ENCODE assay signal across 31 cellular contexts in genomic region chr7:81583882-81584533, GRCh38.
DNase-seq lines count a peak whose midpoint lies in the region; ATAC-seq and TF ChIP-seq lines count a peak whose summit lies in the region.
"Had no signal": no experiment of that assay in that cellular context is flagged by ENCODE, and none has a peak within 500 bp of the region (broad histone marks: within the 10 kb centered on the region; RNA-seq: fewer than 3 reads in every experiment).

No MANE protein-coding gene starts in this region.

- H2AFZ ChIP-seq in mesenchymal stem cell (ENCODE audit: low read depth, low read length) = no peak overlapping the region
- H2AFZ ChIP-seq: parathyroid adenoma had no signal

- H3K4me1 Mint-ChIP-seq in chondrocyte (ENCODE audit: low read depth) = peaks cover 11% of the 10 kb centered on the region
- H3K4me1 Mint-ChIP-seq: activated naive CD8-positive, alpha-beta T cell treated with anti-CD3 and anti-CD28 coated beads, Interleukin-2, amount 10 ng/mL, durations not matched to agents 7 days and 5 days; endodermal cell; immature natural killer cell; mesothelial cell of epicardium had no signal

- no peak overlapping the region for H3K27ac ChIP-seq in mesenchymal stem cell (ENCODE audit: low read length, poor library complexity, severe bottlenecking)
- H3K27ac ChIP-seq: body of pancreas, colonic mucosa, left lung, parathyroid adenoma, Peyer's patch, SJSA1, skin epidermis, suprapubic skin, uterus, VCaP had no signal

- DNase-seq in GM03348 (ENCODE audit: low spot score) (peak; percentile 43), NCI-H226 (peak; percentile 26), chondrocyte (ENCODE audit: low spot score) (no peak), mesenchymal stem cell (peak; percentile 5), NCI-H526 treated with DMSO at 0.1 percent for 48 hours (lab: John Stamatoyannopoulos, UW) (no peak), NK-92 (lab: John Stamatoyannopoulos, UW; ENCODE audit: unreplicated experiment) (no peak)
- DNase-seq in activated CD8-positive, alpha-beta memory T cell treated with anti-CD3 and anti-CD28 coated beads, Interleukin-2, amount 50 U/mL, for 4 hours = no peak
- DNase-seq: activated CD4-positive, alpha-beta T cell treated with anti-CD3 and anti-CD28 coated beads, Interleukin-2, amount 50 U/mL, for 1 hour; activated CD8-positive, alpha-beta memory T cell treated with anti-CD3 and anti-CD28 coated beads, Interleukin-2, amount 50 U/mL, for 48 hours; activated naive CD8-positive, alpha-beta T cell treated with anti-CD3 and anti-CD28 coated beads, Interleukin-2, amount 10 ng/mL, durations not matched to agents 7 days and 5 days; body of pancreas; colonic mucosa; endodermal cell; immature natural killer cell; left lung; NCI-H1092; NCI-H1930; NCI-H82; Peyer's patch; stimulated activated CD4-positive, alpha-beta T cell treated with anti-CD3 and anti-CD28 coated beads, Interleukin-1b, Interleukin-23, amount 100 ng/mL, for 48 hours; T-helper 2 cell; uterus had no signal

- H2BK5ac ChIP-seq in mesenchymal stem cell (ENCODE audit: low read depth, low read length, poor library complexity, severe bottlenecking) = no peak overlapping the region

- no peaks in the 10 kb centered on the region for H3K27me3 ChIP-seq in mesenchymal stem cell (ENCODE audit: control insufficient read depth in 1 of 2, insufficient read depth in 1 of 2, low read length in 2 of 2)
- H3K27me3 ChIP-seq: body of pancreas, colonic mucosa, left lung, Peyer's patch, SJSA1, suprapubic skin, uterus had no signal

- H2BK12ac ChIP-seq in mesenchymal stem cell (ENCODE audit: low read length in 2 of 2) = no peak overlapping the region

- H3K36me3 Mint-ChIP-seq in chondrocyte (ENCODE audit: low read depth) = peaks cover 2% of the 10 kb centered on the region
- H3K36me3 Mint-ChIP-seq: activated naive CD8-positive, alpha-beta T cell treated with anti-CD3 and anti-CD28 coated beads, Interleukin-2, amount 10 ng/mL, durations not matched to agents 7 days and 5 days; mesothelial cell of epicardium had no signal

- no peak for TF ChIP-seq CTCF in chondrocyte (IDR thresholded peaks at IDR 0.05)

- no peaks in the 10 kb centered on the region for H3K27me3 Mint-ChIP-seq in chondrocyte (ENCODE audit: low read depth)
- H3K27me3 Mint-ChIP-seq: activated naive CD8-positive, alpha-beta T cell treated with anti-CD3 and anti-CD28 coated beads, Interleukin-2, amount 10 ng/mL, durations not matched to agents 7 days and 5 days; natural killer cell treated with Interleukin-12 subunit alpha and Interleukin-12 subunit beta and Interleukin-15 and Interleukin-18, amount 100 ng/mL, for 72 hours had no signal

- no peak overlapping the region for H3K9ac ChIP-seq in mesenchymal stem cell (ENCODE audit: low read length)
- H3K9ac ChIP-seq: parathyroid adenoma had no signal

- no peak for ATAC-seq in HG02678 (IDR thresholded peaks at IDR 0.05; ENCODE audit: unreplicated experiment)
- ATAC-seq: body of pancreas; K562; left lung; natural killer cell treated with Interleukin-12 subunit alpha and Interleukin-12 subunit beta and Interleukin-15 and Interleukin-18, amount 100 ng/mL, for 72 hours had no signal

- H3K4ac ChIP-seq in mesenchymal stem cell (ENCODE audit: low read depth in 1 of 2, low read length in 2 of 2) = no peak overlapping the region

- no peak overlapping the region for H3K23ac ChIP-seq in mesenchymal stem cell (ENCODE audit: low read length in 2 of 2)

- H3K9me3 ChIP-seq in mesenchymal stem cell (ENCODE audit: control insufficient read depth, low read length) = no peaks in the 10 kb centered on the region
- H3K9me3 ChIP-seq: body of pancreas, colonic mucosa, left lung, Peyer's patch, SJSA1, suprapubic skin, uterus had no signal

- no peak overlapping the region for H2AK5ac ChIP-seq in mesenchymal stem cell (ENCODE audit: low read length, severe bottlenecking)

- H2BK120ac ChIP-seq in mesenchymal stem cell (ENCODE audit: low read depth, low read length) = no peak overlapping the region

- H4K8ac ChIP-seq in mesenchymal stem cell (ENCODE audit: low read length) = no peak overlapping the region

- no peaks in the 10 kb centered on the region for H3K9me3 Mint-ChIP-seq in chondrocyte (ENCODE audit: low read depth)
- H3K9me3 Mint-ChIP-seq: activated naive CD8-positive, alpha-beta T cell treated with anti-CD3 and anti-CD28 coated beads, Interleukin-2, amount 10 ng/mL, durations not matched to agents 7 days and 5 days; endodermal cell had no signal

- no peak overlapping the region for H3K14ac ChIP-seq in mesenchymal stem cell (ENCODE audit: low read length in 2 of 2)

- no peak overlapping the region for H3K18ac ChIP-seq in mesenchymal stem cell (ENCODE audit: low read depth in 1 of 2, low read length in 2 of 2)

- no peak overlapping the region for H3K4me3 ChIP-seq in mesenchymal stem cell (ENCODE audit: insufficient read depth in 1 of 2, low read depth in 1 of 2, low read length in 2 of 2)
- H3K4me3 ChIP-seq: body of pancreas, colonic mucosa, K562, left lung, Peyer's patch, SJSA1, skin epidermis, suprapubic skin, uterus had no signal

- H3K4me1 ChIP-seq in mesenchymal stem cell (ENCODE audit: control insufficient read depth, insufficient read depth, low read depth, low read length) = no peaks in the 10 kb centered on the region
- H3K4me1 ChIP-seq: body of pancreas, colonic mucosa, left lung, parathyroid adenoma, Peyer's patch, SJSA1, suprapubic skin, uterus had no signal

- H4K91ac ChIP-seq in mesenchymal stem cell (ENCODE audit: low read length) = no peak overlapping the region

- 100% methylated on average over 1 of the region's 2 CpGs for WGBS in mesenchymal stem cell

- no peaks in the 10 kb centered on the region for H3K79me1 ChIP-seq in mesenchymal stem cell (replicated peaks; ENCODE audit: low read length, poor library complexity, severe bottlenecking)

- no peak overlapping the region for H3K4me2 ChIP-seq in mesenchymal stem cell (ENCODE audit: low read length, poor library complexity, severe bottlenecking)

- H3K4me3 Mint-ChIP-seq in chondrocyte (ENCODE audit: unreplicated experiment) = no peak overlapping the region
- H3K4me3 Mint-ChIP-seq: activated naive CD8-positive, alpha-beta T cell treated with anti-CD3 and anti-CD28 coated beads, Interleukin-2, amount 10 ng/mL, durations not matched to agents 7 days and 5 days; endodermal cell; immature natural killer cell; mesothelial cell of epicardium; natural killer cell treated with Interleukin-12 subunit alpha and Interleukin-12 subunit beta and Interleukin-15 and Interleukin-18, amount 100 ng/mL, for 72 hours had no signal

- H3K27ac Mint-ChIP-seq in chondrocyte (ENCODE audit: unreplicated experiment) = peak overlapping the region; percentile 42
- H3K27ac Mint-ChIP-seq: activated naive CD8-positive, alpha-beta T cell treated with anti-CD3 and anti-CD28 coated beads, Interleukin-2, amount 10 ng/mL, durations not matched to agents 7 days and 5 days; endodermal cell; immature natural killer cell; mesothelial cell of epicardium; natural killer cell treated with Interleukin-12 subunit alpha and Interleukin-12 subunit beta and Interleukin-15 and Interleukin-18, amount 100 ng/mL, for 72 hours had no signal

- H3K36me3 ChIP-seq in mesenchymal stem cell (ENCODE audit: control insufficient read depth in 1 of 2, insufficient read depth in 2 of 2, low read depth in 1 of 2, low read length in 2 of 2) = no peaks in the 10 kb centered on the region
- H3K36me3 ChIP-seq: colonic mucosa, left lung, Peyer's patch, SJSA1, suprapubic skin, uterus had no signal

- H2BK15ac ChIP-seq in mesenchymal stem cell (ENCODE audit: low read depth, poor library complexity, severe bottlenecking) = no peak overlapping the region

Comparison
In these comparisons a context has a peak if more than half of its experiments do, and no peak if none do; other contexts are left out.
1. DNase-seq: peak in GM03348 (single experiment), NCI-H226 (single experiment) and mesenchymal stem cell (single experiment); none in chondrocyte (single experiment), NCI-H526 treated with DMSO at 0.1 percent for 48 hours (single experiment), activated CD8-positive, alpha-beta memory T cell treated with anti-CD3 and anti-CD28 coated beads, Interleukin-2, amount 50 U/mL, for 4 hours (single experiment) and NK-92 (single experiment).